ENCODE assay signal across 1 cellular context in the genomic region with DNA sequence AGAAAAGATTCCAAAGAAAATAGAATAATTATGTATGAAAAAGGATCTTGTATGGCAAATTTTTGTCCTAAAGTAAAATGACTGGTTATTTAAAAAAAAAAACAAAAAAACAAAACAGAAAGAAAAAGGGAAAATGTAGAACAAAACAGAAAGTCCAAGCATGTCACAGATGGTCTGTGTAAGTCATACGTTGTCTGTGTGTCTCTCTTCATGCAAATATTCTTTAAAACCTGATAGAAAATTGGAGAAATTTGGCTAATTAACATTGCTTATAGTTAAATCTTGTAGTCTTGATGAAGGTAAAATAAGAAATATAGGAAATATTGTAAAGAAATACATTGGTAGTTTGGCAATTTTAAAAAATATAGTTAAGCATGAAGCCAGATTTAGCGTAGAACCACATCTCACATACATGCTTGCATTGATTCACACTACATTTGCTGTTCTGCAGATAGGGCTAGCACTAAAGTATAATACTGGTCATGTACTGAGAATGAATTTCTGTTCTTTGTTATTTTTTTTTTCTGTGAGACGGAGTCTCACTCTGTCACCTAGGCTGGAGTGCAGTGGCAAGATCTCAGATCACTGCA.
TF ChIP-seq lines count a peak whose summit lies in the region.

No MANE protein-coding gene starts in this region.

TF ChIP-seq in GM12878, 131 proteins besides CTCF, POLR2A, EP300 and RAD21 (continued from another document):
- TF ChIP-seq, protein P1, sequence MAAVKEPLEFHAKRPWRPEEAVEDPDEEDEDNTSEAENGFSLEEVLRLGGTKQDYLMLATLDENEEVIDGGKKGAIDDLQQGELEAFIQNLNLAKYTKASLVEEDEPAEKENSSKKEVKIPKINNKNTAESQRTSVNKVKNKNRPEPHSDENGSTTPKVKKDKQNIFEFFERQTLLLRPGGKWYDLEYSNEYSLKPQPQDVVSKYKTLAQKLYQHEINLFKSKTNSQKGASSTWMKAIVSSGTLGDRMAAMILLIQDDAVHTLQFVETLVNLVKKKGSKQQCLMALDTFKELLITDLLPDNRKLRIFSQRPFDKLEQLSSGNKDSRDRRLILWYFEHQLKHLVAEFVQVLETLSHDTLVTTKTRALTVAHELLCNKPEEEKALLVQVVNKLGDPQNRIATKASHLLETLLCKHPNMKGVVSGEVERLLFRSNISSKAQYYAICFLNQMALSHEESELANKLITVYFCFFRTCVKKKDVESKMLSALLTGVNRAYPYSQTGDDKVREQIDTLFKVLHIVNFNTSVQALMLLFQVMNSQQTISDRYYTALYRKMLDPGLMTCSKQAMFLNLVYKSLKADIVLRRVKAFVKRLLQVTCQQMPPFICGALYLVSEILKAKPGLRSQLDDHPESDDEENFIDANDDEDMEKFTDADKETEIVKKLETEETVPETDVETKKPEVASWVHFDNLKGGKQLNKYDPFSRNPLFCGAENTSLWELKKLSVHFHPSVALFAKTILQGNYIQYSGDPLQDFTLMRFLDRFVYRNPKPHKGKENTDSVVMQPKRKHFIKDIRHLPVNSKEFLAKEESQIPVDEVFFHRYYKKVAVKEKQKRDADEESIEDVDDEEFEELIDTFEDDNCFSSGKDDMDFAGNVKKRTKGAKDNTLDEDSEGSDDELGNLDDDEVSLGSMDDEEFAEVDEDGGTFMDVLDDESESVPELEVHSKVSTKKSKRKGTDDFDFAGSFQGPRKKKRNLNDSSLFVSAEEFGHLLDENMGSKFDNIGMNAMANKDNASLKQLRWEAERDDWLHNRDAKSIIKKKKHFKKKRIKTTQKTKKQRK (IDR thresholded peaks at IDR 0.05; ENCODE audit: low read depth, low read length): peak; percentile 35; the same call in 1 of the 2 replicates
